ENCODE assay signal across 17 cellular contexts in the genomic region with DNA sequence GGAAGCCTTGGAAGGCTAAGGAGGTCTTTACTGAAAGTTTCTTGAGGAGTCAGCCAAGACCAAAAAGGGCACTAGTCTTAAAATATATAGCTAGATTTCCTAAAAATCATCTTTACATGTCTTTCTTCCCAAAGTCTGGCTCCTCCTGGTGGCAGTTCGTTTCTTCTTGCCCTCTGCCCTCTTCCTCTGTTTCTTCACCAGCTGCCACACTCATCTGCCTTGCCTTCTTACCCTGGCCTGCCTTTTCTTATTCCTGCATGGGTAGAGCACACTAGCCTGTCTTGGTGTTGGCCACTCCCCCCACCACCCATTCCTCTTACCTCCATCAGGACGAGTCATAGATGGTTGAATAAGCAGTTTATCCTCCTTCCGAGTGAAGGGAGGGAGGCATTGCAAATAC.
DNase-seq lines count a peak whose midpoint lies in the region; ATAC-seq, FAIRE-seq and TF ChIP-seq lines count a peak whose summit lies in the region.
"Had no signal": no experiment of that assay in that cellular context is flagged by ENCODE, and none has a peak within 500 bp of the region (broad histone marks: within the 10 kb centered on the region; RNA-seq: fewer than 3 reads in every experiment).

No MANE protein-coding gene starts in this region.

- TF ChIP-seq POLR2A in H54 (IDR thresholded peaks at IDR 0.05; ENCODE audit: low read depth, low read length) (no peak), GM18505 (IDR thresholded peaks at IDR 0.05; ENCODE audit: borderline replicate concordance, extremely low read depth, insufficient read depth, insufficient read length) (no peak)

- peak; percentile 74 for FAIRE-seq in H54 (lab: Jason Lieb, UNC)
- FAIRE-seq: colon had no signal

- H3K4me3 ChIP-seq in AG09309 (ENCODE audit: control insufficient read depth, low read depth, low read length), result no peak overlapping the region
- no peak overlapping the region for H3K4me3 ChIP-seq in fibroblast of mammary gland (ENCODE audit: control insufficient read depth, low read depth, low read length)
- H3K4me3 ChIP-seq: Peyer's patch, right lobe of liver had no signal

- ATAC-seq in GM18505 (IDR thresholded peaks at IDR 0.05; ENCODE audit: unreplicated experiment), result no peak
- no peak for ATAC-seq in GM19351 (IDR thresholded peaks at IDR 0.05; ENCODE audit: unreplicated experiment)
- ATAC-seq: right lobe of liver had no signal

- TF ChIP-seq CTCF in AG09309 (IDR thresholded peaks at IDR 0.05; ENCODE audit: control insufficient read depth, insufficient read depth, low read depth, low read length, missing control alignments), result peak; percentile 35
- peak; percentile 42 for TF ChIP-seq CTCF in fibroblast of mammary gland (conservative IDR thresholded peaks at IDR 0.05; ENCODE audit: control insufficient read depth, insufficient read depth, low read depth, low read length)

- DNase-seq in AG09309 (ENCODE audit: low read depth), result no peak
- no peak for DNase-seq in H54 (ENCODE audit: insufficient read length, low spot score)
- peak; percentile 7 for DNase-seq in RKO (ENCODE audit: low spot score)
- DNase-seq in fibroblast of mammary gland (ENCODE audit: low read depth), result peak; percentile 16
- DNase-seq in COLO668 (lab: John Stamatoyannopoulos, UW; ENCODE audit: unreplicated experiment), result no peak
- no peak for DNase-seq in C1 segment of cervical spinal cord (lab: John Stamatoyannopoulos, UW)
- DNase-seq: activated naive CD4-positive, alpha-beta T cell treated with anti-CD3 and anti-CD28 coated beads for 36 hours; foreskin melanocyte; NCI-H1048; NCI-H446; Peyer's patch; right lobe of liver; stimulated activated CD4-positive, alpha-beta T cell treated with anti-CD3 and anti-CD28 coated beads, Interleukin-4, amount 100 ng/mL, for 4 hours; stimulated activated naive CD4-positive, alpha-beta T cell treated with Interleukin-2 at 50 U/mL for 16 hours had no signal

Comparison
In these comparisons a context has a peak if more than half of its experiments do, and no peak if none do; other contexts are left out.
1. DNase-seq: peak in RKO (single experiment) and fibroblast of mammary gland (single experiment); none in AG09309 (single experiment), H54 (single experiment), COLO668 (single experiment) and C1 segment of cervical spinal cord (0 of 14).